ENCODE assay signal across 13 cellular contexts in the genomic region with DNA sequence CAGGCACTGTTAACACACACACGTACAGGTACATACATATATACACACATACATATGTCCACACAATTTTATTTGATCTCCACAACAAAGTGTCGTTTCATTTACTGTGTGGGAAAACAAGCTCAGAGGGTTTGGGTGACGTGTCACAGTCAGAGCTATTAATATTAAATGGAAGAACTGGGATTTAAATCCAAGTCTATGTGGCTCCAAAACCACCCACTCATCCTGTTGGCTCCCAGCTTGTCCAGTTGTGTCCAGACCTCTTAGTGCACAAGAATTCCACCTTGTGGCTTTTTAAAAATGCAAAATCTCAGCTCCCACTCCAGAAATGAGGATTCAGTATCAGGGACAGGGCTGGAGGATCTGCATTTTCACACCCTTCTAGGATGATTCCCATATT. TPM values are rescaled to one million over a fixed set of nuclear protein-coding genes. Genes with fewer than 3 reads are reported as not detected.
DNase-seq lines count a peak whose midpoint lies in the region; ATAC-seq and TF ChIP-seq lines count a peak whose summit lies in the region.
"Had no signal": no experiment of that assay in that cellular context is flagged by ENCODE, and none has a peak within 500 bp of the region (broad histone marks: within the 10 kb centered on the region; RNA-seq: fewer than 3 reads in every experiment).

No MANE protein-coding gene starts in this region.

- H3K36me3 ChIP-seq in CD8-positive, alpha-beta memory T cell (ENCODE audit: insufficient read depth, low read length): no peaks in the 10 kb centered on the region
- H3K36me3 ChIP-seq in Loucy (ENCODE audit: insufficient read depth, low read length) (no peaks in the 10 kb centered on the region), duodenal mucosa (ENCODE audit: control insufficient read depth in 1 of 2, insufficient read depth in 2 of 2, low read length in 2 of 2) (no peaks in the 10 kb centered on the region)

- H3K36me3 Mint-ChIP-seq in CD8-positive, alpha-beta memory T cell: peaks cover 0 to 4% (median 0%) of the 10 kb centered on the region in 3 donors
- peaks cover 18% of the 10 kb centered on the region for H3K36me3 Mint-ChIP-seq in neural crest cell (ENCODE audit: low read depth)

- no peak overlapping the region for H2AFZ ChIP-seq in Loucy (ENCODE audit: low read length)

- TF ChIP-seq CTCF in Loucy (conservative IDR thresholded peaks at IDR 0.05; ENCODE audit: low read length): no peak
- no peak for TF ChIP-seq CTCF in neural crest cell (conservative IDR thresholded peaks at IDR 0.05)

- H3F3A ChIP-seq in Loucy (ENCODE audit: low read depth): no peaks in the 10 kb centered on the region

- DNase-seq in CD8-positive, alpha-beta memory T cell: no peak
- DNase-seq in neural crest cell (ENCODE audit: low read depth, low spot score) (no peak), dermis blood vessel endothelial cell (no peak), caudate nucleus (lab: John Stamatoyannopoulos, UW) (no peak)
- DNase-seq: activated effector memory CD4-positive, alpha-beta T cell treated with anti-CD3 and anti-CD28 coated beads, Interleukin-2, amount 50 U/mL, for 16 hours; NCI-H748 treated with DMSO at 0.1 percent for 48 hours; T-helper 9 cell had no signal

- ATAC-seq in GM18867 (IDR thresholded peaks at IDR 0.05; ENCODE audit: unreplicated experiment): no peak
- ATAC-seq in HG03095 (IDR thresholded peaks at IDR 0.05; ENCODE audit: unreplicated experiment): no peak
- ATAC-seq: left lobe of liver had no signal

- peaks cover 14% of the 10 kb centered on the region for H3K4me1 ChIP-seq in CD8-positive, alpha-beta memory T cell (ENCODE audit: insufficient read depth, low read length)
- H3K4me1 ChIP-seq in Loucy (ENCODE audit: insufficient read depth, low read length, poor library complexity, severe bottlenecking) (peaks cover 16% of the 10 kb centered on the region), duodenal mucosa (ENCODE audit: control insufficient read depth in 1 of 2, insufficient read depth in 2 of 2, low read length in 2 of 2) (peaks cover 9 to 12% of the 10 kb centered on the region in 2 donors)

- no peaks in the 10 kb centered on the region for H3K9me2 ChIP-seq in Loucy (replicated peaks; ENCODE audit: low read depth, low read length)

- no peak overlapping the region for H3K27ac Mint-ChIP-seq in CD8-positive, alpha-beta memory T cell
- H3K27ac Mint-ChIP-seq in neural crest cell (ENCODE audit: unreplicated experiment): no peak overlapping the region

- no peaks in the 10 kb centered on the region for H4K20me1 ChIP-seq in Loucy (ENCODE audit: insufficient read depth, low read length, poor library complexity, severe bottlenecking)

- H3K4me1 Mint-ChIP-seq in CD8-positive, alpha-beta memory T cell: peaks cover 18 to 31% (median 28%) of the 10 kb centered on the region in 3 donors
- peaks cover 23% of the 10 kb centered on the region for H3K4me1 Mint-ChIP-seq in neural crest cell

- H3K9ac ChIP-seq in Loucy (ENCODE audit: low read depth, low read length, poor library complexity, severe bottlenecking): no peak overlapping the region
- H3K9ac ChIP-seq in duodenal mucosa (ENCODE audit: low read depth in 1 of 2, low read length in 2 of 2): no peak overlapping the region

- no peak overlapping the region for H3K4me3 ChIP-seq in CD8-positive, alpha-beta memory T cell (ENCODE audit: low read length)
- H3K4me3 ChIP-seq in Loucy (ENCODE audit: low read length, poor library complexity, severe bottlenecking) (peak overlapping the region; percentile 92), duodenal mucosa (ENCODE audit: low read depth in 1 of 2, low read length in 2 of 2) (peak overlapping the region; percentile 69 to 92)

- POLR2A ChIA-PET in CD8-positive, alpha-beta memory T cell (lab: Charles Lee): no interaction called here

- H3K27ac ChIP-seq in CD8-positive, alpha-beta memory T cell (ENCODE audit: low read depth, low read length): no peak overlapping the region
- H3K27ac ChIP-seq in duodenal mucosa (ENCODE audit: low read depth, low read length) (no peak overlapping the region), caudate nucleus (ENCODE audit: low read depth, low read length) (no peak overlapping the region)
- H3K27ac ChIP-seq: epithelial cell of prostate had no signal

- H3K4me3 Mint-ChIP-seq in CD8-positive, alpha-beta memory T cell: peak overlapping the region; percentile 93 to 100 (median 99)
- peak overlapping the region; percentile 89 for H3K4me3 Mint-ChIP-seq in neural crest cell

- peaks cover 4 to 11% of the 10 kb centered on the region in 2 donors for H3K27me3 Mint-ChIP-seq in CD8-positive, alpha-beta memory T cell
- H3K27me3 Mint-ChIP-seq in neural crest cell (ENCODE audit: low read depth): peaks cover 2% of the 10 kb centered on the region

- H3K4me2 ChIP-seq in Loucy (ENCODE audit: low read depth, low read length, poor library complexity, severe bottlenecking): peak overlapping the region; percentile 82

- H3K9me3 ChIP-seq in CD8-positive, alpha-beta memory T cell (ENCODE audit: low read length): no peaks in the 10 kb centered on the region
- H3K9me3 ChIP-seq in Loucy (ENCODE audit: insufficient read depth, low read depth, low read length) (no peaks in the 10 kb centered on the region), duodenal mucosa (ENCODE audit: control insufficient read depth in 1 of 2, low read length in 2 of 2) (no peaks in the 10 kb centered on the region)

- no peaks in the 10 kb centered on the region for H3K9me3 Mint-ChIP-seq in CD8-positive, alpha-beta memory T cell
- peaks cover 13% of the 10 kb centered on the region for H3K9me3 Mint-ChIP-seq in neural crest cell

- CTCF ChIA-PET in CD8-positive, alpha-beta memory T cell (lab: Charles Lee): interaction anchor here (0.7 kb wide), 1 partner anchor 19 kb away, joined by 3 read pairs; no protein-coding TSS in a partner anchor

- H3K79me2 ChIP-seq in Loucy (ENCODE audit: insufficient read depth, low read length): peaks cover 20% of the 10 kb centered on the region

- H3K27me3 ChIP-seq in CD8-positive, alpha-beta memory T cell (ENCODE audit: insufficient read depth, low read length, poor library complexity, severe bottlenecking): no peaks in the 10 kb centered on the region
- H3K27me3 ChIP-seq in Loucy (ENCODE audit: insufficient read depth, low read length, poor library complexity, severe bottlenecking): no peaks in the 10 kb centered on the region
- H3K27me3 ChIP-seq in duodenal mucosa (ENCODE audit: control insufficient read depth in 1 of 2, insufficient read depth in 2 of 2, low read length in 2 of 2): no peaks in the 10 kb centered on the region

RNA-seq across cellular contexts. Expression of a gene that starts 52.3 kb away (rescaled TPM):
- total RNA-seq in CD8-positive, alpha-beta memory T cell: 1 to 10 TPM; 5.7 to 6.2 TPM
- polyA plus RNA-seq in CD8-positive, alpha-beta memory T cell: 1.8 TPM
- total RNA-seq in neural crest cell: 9.5 and 10.1 TPM in 2 replicates
- 5.9 and 7.0 TPM in 2 replicates for total RNA-seq in dermis blood vessel endothelial cell
